Comparison of ENCODE assay signal across 1 cellular context in the genomic region with DNA sequence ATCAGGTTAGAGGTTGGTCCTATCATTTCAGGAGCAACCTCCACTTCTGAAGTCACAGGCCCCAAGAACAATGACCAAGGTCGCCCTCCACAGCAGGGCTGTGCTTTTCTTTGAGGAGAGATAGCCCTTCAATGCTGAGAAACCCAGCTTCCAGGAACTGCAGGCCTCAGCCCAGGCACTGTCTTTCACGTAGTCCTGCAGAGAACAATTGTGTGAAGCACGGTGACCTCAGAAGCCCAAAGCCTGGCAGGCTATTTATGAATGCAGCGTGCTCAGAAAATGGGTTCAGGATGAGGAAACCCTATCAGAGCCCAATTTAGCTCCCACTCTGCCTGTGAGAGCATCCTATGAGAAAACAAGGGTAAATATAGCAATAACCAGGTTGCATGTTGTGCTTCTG.
TF ChIP-seq lines count a peak whose summit lies in the region.

No MANE protein-coding gene starts in this region.

TF ChIP-seq in GM23338, 12 proteins besides CTCF, POLR2A, EP300 and RAD21:
- TF ChIP-seq, protein P1, sequence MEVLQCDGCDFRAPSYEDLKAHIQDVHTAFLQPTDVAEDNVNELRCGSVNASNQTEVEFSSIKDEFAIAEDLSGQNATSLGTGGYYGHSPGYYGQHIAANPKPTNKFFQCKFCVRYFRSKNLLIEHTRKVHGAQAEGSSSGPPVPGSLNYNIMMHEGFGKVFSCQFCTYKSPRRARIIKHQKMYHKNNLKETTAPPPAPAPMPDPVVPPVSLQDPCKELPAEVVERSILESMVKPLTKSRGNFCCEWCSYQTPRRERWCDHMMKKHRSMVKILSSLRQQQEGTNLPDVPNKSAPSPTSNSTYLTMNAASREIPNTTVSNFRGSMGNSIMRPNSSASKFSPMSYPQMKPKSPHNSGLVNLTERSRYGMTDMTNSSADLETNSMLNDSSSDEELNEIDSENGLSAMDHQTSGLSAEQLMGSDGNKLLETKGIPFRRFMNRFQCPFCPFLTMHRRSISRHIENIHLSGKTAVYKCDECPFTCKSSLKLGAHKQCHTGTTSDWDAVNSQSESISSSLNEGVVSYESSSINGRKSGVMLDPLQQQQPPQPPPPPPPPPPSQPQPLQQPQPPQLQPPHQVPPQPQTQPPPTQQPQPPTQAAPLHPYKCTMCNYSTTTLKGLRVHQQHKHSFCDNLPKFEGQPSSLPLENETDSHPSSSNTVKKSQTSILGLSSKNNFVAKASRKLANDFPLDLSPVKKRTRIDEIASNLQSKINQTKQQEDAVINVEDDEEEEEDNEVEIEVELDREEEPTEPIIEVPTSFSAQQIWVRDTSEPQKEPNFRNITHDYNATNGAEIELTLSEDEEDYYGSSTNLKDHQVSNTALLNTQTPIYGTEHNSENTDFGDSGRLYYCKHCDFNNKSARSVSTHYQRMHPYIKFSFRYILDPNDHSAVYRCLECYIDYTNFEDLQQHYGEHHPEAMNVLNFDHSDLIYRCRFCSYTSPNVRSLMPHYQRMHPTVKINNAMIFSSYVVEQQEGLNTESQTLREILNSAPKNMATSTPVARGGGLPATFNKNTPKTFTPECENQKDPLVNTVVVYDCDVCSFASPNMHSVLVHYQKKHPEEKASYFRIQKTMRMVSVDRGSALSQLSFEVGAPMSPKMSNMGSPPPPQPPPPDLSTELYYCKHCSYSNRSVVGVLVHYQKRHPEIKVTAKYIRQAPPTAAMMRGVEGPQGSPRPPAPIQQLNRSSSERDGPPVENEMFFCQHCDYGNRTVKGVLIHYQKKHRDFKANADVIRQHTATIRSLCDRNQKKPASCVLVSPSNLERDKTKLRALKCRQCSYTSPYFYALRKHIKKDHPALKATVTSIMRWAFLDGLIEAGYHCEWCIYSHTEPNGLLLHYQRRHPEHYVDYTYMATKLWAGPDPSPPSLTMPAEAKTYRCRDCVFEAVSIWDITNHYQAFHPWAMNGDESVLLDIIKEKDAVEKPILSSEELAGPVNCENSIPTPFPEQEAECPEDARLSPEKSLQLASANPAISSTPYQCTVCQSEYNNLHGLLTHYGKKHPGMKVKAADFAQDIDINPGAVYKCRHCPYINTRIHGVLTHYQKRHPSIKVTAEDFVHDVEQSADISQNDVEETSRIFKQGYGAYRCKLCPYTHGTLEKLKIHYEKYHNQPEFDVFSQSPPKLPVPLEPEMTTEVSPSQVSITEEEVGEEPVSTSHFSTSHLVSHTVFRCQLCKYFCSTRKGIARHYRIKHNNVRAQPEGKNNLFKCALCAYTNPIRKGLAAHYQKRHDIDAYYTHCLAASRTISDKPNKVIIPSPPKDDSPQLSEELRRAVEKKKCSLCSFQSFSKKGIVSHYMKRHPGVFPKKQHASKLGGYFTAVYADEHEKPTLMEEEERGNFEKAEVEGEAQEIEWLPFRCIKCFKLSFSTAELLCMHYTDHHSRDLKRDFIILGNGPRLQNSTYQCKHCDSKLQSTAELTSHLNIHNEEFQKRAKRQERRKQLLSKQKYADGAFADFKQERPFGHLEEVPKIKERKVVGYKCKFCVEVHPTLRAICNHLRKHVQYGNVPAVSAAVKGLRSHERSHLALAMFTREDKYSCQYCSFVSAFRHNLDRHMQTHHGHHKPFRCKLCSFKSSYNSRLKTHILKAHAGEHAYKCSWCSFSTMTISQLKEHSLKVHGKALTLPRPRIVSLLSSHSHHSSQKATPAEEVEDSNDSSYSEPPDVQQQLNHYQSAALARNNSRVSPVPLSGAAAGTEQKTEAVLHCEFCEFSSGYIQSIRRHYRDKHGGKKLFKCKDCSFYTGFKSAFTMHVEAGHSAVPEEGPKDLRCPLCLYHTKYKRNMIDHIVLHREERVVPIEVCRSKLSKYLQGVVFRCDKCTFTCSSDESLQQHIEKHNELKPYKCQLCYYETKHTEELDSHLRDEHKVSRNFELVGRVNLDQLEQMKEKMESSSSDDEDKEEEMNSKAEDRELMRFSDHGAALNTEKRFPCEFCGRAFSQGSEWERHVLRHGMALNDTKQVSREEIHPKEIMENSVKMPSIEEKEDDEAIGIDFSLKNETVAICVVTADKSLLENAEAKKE (CRISPR knock-in tag; IDR thresholded peaks at IDR 0.05), result peak; percentile 44; the same call in 1 of the 2 replicates
- no peak for TF ChIP-seq POLR2AphosphoS5 (IDR thresholded peaks at IDR 0.05; ENCODE audit: low read depth)
